ENCODE assay signal across 1 cellular context in the genomic region with DNA sequence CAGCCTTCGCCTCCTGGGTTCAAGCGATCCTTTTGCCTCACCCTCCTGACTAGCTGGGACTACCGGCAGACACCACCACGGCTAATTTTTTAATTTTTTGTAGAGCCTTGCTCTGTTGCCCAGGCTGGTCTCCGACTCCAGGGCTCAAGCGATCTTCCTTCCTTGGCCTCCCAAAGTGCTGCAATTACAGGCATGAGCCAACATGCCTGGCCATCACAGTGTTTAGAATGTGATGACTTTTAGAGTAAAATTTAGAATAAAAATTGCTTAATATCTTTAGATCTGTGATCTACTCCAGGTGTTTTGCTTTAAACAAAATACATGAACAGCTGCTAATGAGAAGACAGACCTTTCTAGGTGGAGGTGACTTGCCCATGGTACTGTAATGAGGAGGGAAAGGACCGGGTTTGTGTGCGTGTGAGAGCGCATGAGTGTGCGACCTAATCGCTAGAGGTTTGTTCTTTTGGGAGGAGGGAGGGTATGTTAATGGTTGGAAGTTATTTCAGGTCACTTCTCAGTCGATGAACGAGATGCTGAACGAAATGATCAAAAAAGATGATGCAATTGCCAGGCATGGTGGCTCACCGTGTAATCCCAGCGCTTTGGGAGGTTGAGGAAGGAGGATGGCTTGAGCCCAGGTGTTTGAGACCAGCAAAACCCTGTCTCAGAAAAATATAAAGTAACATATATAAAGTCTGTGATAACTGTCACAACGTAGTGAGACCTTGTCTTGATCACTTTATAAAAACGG.
TF ChIP-seq lines count a peak whose summit lies in the region.

No MANE protein-coding gene starts in this region.

TF ChIP-seq in K562, 482 proteins besides CTCF, POLR2A, EP300 and RAD21 (continued from another document):
- TF ChIP-seq POLR3A (IDR thresholded peaks at IDR 0.05; ENCODE audit: borderline replicate concordance, extremely low read depth, insufficient read depth, insufficient read length) (no peak), LCOR (CRISPR knock-in tag; IDR thresholded peaks at IDR 0.05) (no peak), NR2C1 (IDR thresholded peaks at IDR 0.05) (no peak), NR2C1 (tag; IDR thresholded peaks at IDR 0.05) (no peak), ZKSCAN8 (CRISPR knock-in tag; IDR thresholded peaks at IDR 0.05) (no peak), CBX3 (IDR thresholded peaks at IDR 0.05; ENCODE audit: borderline replicate concordance in 1 of 2, low read length in 2 of 2) (no peak), SP1 (CRISPR knock-in tag; IDR thresholded peaks at IDR 0.05) (peak; percentile 25; the same call in 1 of the 2 replicates), TEAD2 (tag; IDR thresholded peaks at IDR 0.05) (no peak)
- TF ChIP-seq, protein P1, sequence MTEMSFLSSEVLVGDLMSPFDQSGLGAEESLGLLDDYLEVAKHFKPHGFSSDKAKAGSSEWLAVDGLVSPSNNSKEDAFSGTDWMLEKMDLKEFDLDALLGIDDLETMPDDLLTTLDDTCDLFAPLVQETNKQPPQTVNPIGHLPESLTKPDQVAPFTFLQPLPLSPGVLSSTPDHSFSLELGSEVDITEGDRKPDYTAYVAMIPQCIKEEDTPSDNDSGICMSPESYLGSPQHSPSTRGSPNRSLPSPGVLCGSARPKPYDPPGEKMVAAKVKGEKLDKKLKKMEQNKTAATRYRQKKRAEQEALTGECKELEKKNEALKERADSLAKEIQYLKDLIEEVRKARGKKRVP (CRISPR knock-in tag; IDR thresholded peaks at IDR 0.05): peak; percentile 61; the same call in 1 of the 2 replicates
- TF ChIP-seq, protein P2, sequence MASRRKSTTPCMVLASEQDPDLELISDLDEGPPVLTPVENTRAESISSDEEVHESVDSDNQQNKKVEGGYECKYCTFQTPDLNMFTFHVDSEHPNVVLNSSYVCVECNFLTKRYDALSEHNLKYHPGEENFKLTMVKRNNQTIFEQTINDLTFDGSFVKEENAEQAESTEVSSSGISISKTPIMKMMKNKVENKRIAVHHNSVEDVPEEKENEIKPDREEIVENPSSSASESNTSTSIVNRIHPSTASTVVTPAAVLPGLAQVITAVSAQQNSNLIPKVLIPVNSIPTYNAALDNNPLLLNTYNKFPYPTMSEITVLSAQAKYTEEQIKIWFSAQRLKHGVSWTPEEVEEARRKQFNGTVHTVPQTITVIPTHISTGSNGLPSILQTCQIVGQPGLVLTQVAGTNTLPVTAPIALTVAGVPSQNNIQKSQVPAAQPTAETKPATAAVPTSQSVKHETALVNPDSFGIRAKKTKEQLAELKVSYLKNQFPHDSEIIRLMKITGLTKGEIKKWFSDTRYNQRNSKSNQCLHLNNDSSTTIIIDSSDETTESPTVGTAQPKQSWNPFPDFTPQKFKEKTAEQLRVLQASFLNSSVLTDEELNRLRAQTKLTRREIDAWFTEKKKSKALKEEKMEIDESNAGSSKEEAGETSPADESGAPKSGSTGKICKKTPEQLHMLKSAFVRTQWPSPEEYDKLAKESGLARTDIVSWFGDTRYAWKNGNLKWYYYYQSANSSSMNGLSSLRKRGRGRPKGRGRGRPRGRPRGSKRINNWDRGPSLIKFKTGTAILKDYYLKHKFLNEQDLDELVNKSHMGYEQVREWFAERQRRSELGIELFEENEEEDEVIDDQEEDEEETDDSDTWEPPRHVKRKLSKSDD (conservative IDR thresholded peaks at IDR 0.05; ENCODE audit: low read length): no peak
- TF ChIP-seq, protein P3, sequence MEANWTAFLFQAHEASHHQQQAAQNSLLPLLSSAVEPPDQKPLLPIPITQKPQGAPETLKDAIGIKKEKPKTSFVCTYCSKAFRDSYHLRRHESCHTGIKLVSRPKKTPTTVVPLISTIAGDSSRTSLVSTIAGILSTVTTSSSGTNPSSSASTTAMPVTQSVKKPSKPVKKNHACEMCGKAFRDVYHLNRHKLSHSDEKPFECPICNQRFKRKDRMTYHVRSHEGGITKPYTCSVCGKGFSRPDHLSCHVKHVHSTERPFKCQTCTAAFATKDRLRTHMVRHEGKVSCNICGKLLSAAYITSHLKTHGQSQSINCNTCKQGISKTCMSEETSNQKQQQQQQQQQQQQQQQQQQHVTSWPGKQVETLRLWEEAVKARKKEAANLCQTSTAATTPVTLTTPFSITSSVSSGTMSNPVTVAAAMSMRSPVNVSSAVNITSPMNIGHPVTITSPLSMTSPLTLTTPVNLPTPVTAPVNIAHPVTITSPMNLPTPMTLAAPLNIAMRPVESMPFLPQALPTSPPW (CRISPR knock-in tag; IDR thresholded peaks at IDR 0.05): no peak
- TF ChIP-seq, protein P4, sequence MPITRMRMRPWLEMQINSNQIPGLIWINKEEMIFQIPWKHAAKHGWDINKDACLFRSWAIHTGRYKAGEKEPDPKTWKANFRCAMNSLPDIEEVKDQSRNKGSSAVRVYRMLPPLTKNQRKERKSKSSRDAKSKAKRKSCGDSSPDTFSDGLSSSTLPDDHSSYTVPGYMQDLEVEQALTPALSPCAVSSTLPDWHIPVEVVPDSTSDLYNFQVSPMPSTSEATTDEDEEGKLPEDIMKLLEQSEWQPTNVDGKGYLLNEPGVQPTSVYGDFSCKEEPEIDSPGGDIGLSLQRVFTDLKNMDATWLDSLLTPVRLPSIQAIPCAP (CRISPR knock-in tag; IDR thresholded peaks at IDR 0.05; ENCODE audit: borderline replicate concordance): no peak
- TF ChIP-seq, protein P5, sequence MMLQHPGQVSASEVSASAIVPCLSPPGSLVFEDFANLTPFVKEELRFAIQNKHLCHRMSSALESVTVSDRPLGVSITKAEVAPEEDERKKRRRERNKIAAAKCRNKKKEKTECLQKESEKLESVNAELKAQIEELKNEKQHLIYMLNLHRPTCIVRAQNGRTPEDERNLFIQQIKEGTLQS (IDR thresholded peaks at IDR 0.05): peak; percentile 63
- TF ChIP-seq, protein P5 (CRISPR knock-in tag; conservative IDR thresholded peaks at IDR 0.05): no peak
- TF ChIP-seq, protein P6, sequence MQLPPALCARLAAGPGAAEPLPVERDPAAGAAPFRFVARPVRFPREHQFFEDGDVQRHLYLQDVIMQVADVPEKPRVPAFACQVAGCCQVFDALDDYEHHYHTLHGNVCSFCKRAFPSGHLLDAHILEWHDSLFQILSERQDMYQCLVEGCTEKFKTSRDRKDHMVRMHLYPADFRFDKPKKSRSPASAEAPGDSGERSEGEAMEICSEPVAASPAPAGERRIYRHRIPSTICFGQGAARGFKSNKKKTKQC (CRISPR knock-in tag; IDR thresholded peaks at IDR 0.05): no peak
